Comparison of ENCODE assay signal across 8 cellular contexts in genomic region chr12:132955933-132956725, GRCh38. TPM values are rescaled to one million over a fixed set of nuclear protein-coding genes. Genes with fewer than 3 reads are reported as not detected.
DNase-seq lines count a peak whose midpoint lies in the region; ATAC-seq and TF ChIP-seq lines count a peak whose summit lies in the region.

Gene ZNF605, minus strand, starts transcription at chr12:132956306. Its CDS starts 10,671 bp downstream, at chr12:132945635.

- H3K4me3 ChIP-seq in BE2C (ENCODE audit: low read depth, low read length) = peak within 1 kb of the TSS; percentile 90

- peak; percentile 92 for ATAC-seq in HG03432 (IDR thresholded peaks at IDR 0.05; ENCODE audit: unreplicated experiment)

- no peaks in the 10 kb centered on the region for H3K36me3 ChIP-seq in BE2C

- no peaks in the 10 kb centered on the region for H3K27me3 ChIP-seq in BE2C

- TF ChIP-seq CTCF in BE2C (IDR thresholded peaks at IDR 0.05; ENCODE audit: low read depth, low read length) = peak; percentile 15; the same call in 1 of the 2 replicates

- DNase-seq in BE2C (peak; percentile 94), NCI-H526 treated with DMSO at 0.1 percent for 48 hours (lab: John Stamatoyannopoulos, UW) (peak; percentile 57), medulla oblongata (ENCODE audit: extremely low spot score) (peak; percentile 91)
- DNase-seq in activated CD8-positive, alpha-beta memory T cell treated with anti-CD3 and anti-CD28 coated beads for 24 hours = peak; percentile 95
- DNase-seq in effector CD8-positive, alpha-beta T cell (lab: John Stamatoyannopoulos, UW) = peak; percentile 88
- peak; percentile 71 to 76 (median 71) for DNase-seq in stimulated activated CD4-positive, alpha-beta T cell treated with anti-CD3 and anti-CD28 coated beads, TNF-alpha, amount 100 ng/mL, for 4 hours (ENCODE audit: low read depth in 3 of 3)

- H3K9me3 ChIP-seq in BE2C = peaks cover 7% of the 10 kb centered on the region

- TF ChIP-seq POLR2A in GM19099 (IDR thresholded peaks at IDR 0.05; ENCODE audit: extremely low read depth, insufficient read length, low read depth) = peak; percentile 50

- peaks cover 6% of the 10 kb centered on the region; the same call in 1 of the 2 replicates for H3K4me1 ChIP-seq in BE2C

RNA-seq across cellular contexts. Expression of gene ZNF605, which starts in this region (rescaled TPM):
- 8.7 TPM for polyA plus RNA-seq in BE2C (2012; ENCODE audit: insufficient read depth, insufficient read length, low read depth)

Comparison
In these comparisons a context has a peak if more than half of its experiments do, and no peak if none do; other contexts are left out.
1. Peak in every context shown above with its lines: DNase-seq, ATAC-seq and H3K4me3 ChIP-seq.